17 cellular contexts compared by ENCODE assay signal in the genomic region with DNA sequence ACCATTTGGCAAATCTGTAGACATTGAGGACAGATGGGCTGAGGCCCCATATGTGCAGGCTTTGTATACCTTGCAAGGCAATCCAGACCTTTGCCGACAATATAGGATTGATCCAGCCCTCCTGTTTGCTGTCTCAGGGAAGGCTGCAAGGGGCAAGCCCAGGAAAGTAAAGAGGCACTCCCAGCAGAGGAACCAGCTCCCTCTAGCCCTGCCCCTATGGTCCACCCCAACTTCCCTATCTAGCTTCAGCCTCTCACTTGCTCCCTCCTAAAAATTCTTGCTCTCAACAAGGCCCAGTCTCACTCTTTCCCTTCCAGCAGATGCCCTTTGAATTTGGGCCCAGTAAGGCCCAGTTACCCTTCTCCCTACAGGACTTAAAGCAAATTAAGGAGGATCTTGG.
DNase-seq lines count a peak whose midpoint lies in the region; ATAC-seq, FAIRE-seq and TF ChIP-seq lines count a peak whose summit lies in the region.
"Had no signal": no experiment of that assay in that cellular context is flagged by ENCODE, and none has a peak within 500 bp of the region (broad histone marks: within the 10 kb centered on the region; RNA-seq: fewer than 3 reads in every experiment).

No MANE protein-coding gene starts in this region.

- DNase-seq in right lobe of liver (no peak), HepG2 (ENCODE audit: low spot score) (no peak), NCI-H82 (lab: John Stamatoyannopoulos, UW) (peak; percentile 87), upper lobe of right lung (no peak), kidney tubule cell (ENCODE audit: low spot score) (no peak), iPS-NIHi11 (ENCODE audit: low spot score) (no peak), NCI-H345 (lab: John Stamatoyannopoulos, UW) (no peak)
- DNase-seq in activated naive CD8-positive, alpha-beta T cell treated with anti-CD3 and anti-CD28 coated beads for 36 hours = no peak
- DNase-seq: activated CD4-positive, CD25-positive, alpha-beta regulatory T cell; activated T-cell treated with anti-CD3 and anti-CD28 coated beads, Interleukin-2, amount 50 U/mL, for 4 hours; aorta; colonic mucosa; DMS153; HCEC 1CT; head of caudate nucleus; left cardiac atrium had no signal

- in situ Hi-C loops in HepG2 (cut with HindIII; ENCODE audit: extremely low pct_ligation_motif_present, low pct_unique_long_range_greater_than_20kb) = no loop called here

- H3K4me3 ChIP-seq in right lobe of liver = no peak overlapping the region
- no peak overlapping the region for H3K4me3 ChIP-seq in HepG2 (replicated peaks in 1 of 3; ENCODE audit: insufficient read depth in 1 of 3, low read depth in 2 of 3, low read length in 3 of 3)
- H3K4me3 ChIP-seq in upper lobe of right lung = no peak overlapping the region
- H3K4me3 ChIP-seq: colonic mucosa, suprapubic skin had no signal

- 80% methylated on average over 1 of the region's 1 CpG for WGBS in right lobe of liver (ENCODE audit: insufficient coverage, low coverage, low lambda C conversion rate, missing lambda C conversion rate)
- WGBS in HepG2 (ENCODE audit: low lambda C conversion rate) = 71% methylated on average over 1 of the region's 1 CpG

- TF ChIP-seq RAD21 in HepG2 (CRISPR knock-in tag; IDR thresholded peaks at IDR 0.05) = no peak

- intact Hi-C loops in right lobe of liver (cut with DNase I) = no loop called here
- intact Hi-C loops in HepG2 (cut with micrococcal nuclease; ENCODE audit: unreplicated experiment) = no loop called here
- intact Hi-C loops in upper lobe of right lung (cut with DNase I) = no loop called here

- ATAC-seq in right lobe of liver (peak in 3 of 4 donors; percentile 36 to 48 (median 42)), HepG2 (no peak), upper lobe of right lung (peak; percentile 68)
- ATAC-seq: activated T-cell treated with anti-CD3 and anti-CD28 coated beads, Interleukin-2, amount 50 U/mL, for 4 hours had no signal

- POLR2A ChIA-PET in HepG2 (lab: Yijun Ruan, JAX) = no interaction called here

- no peak for TF ChIP-seq CTCF in right lobe of liver (IDR thresholded peaks at IDR 0.05)
- no peak for TF ChIP-seq CTCF in HepG2 (CRISPR knock-in tag; IDR thresholded peaks at IDR 0.05)
- no peak for TF ChIP-seq CTCF in upper lobe of right lung (IDR thresholded peaks at IDR 0.05)

- peak overlapping the region; percentile 13 for H3K27ac Mint-ChIP-seq in activated naive CD8-positive, alpha-beta T cell treated with anti-CD3 and anti-CD28 coated beads for 36 hours

- no peaks in the 10 kb centered on the region for H3K9me3 ChIP-seq in right lobe of liver
- no peaks in the 10 kb centered on the region for H3K9me3 ChIP-seq in HepG2 (ENCODE audit: low read length)
- H3K9me3 ChIP-seq in upper lobe of right lung = no peaks in the 10 kb centered on the region
- H3K9me3 ChIP-seq: colonic mucosa, suprapubic skin had no signal

- H3K27me3 ChIP-seq in right lobe of liver = no peaks in the 10 kb centered on the region
- no peaks in the 10 kb centered on the region for H3K27me3 ChIP-seq in HepG2 (ENCODE audit: control insufficient read depth in 1 of 2, insufficient read depth in 2 of 2, low read length in 2 of 2)
- H3K27me3 ChIP-seq in upper lobe of right lung = no peaks in the 10 kb centered on the region
- H3K27me3 ChIP-seq: colonic mucosa, suprapubic skin had no signal

- no peak overlapping the region for H3K27ac ChIP-seq in right lobe of liver
- H3K27ac ChIP-seq in HepG2 (ENCODE audit: extremely low read length, insufficient read depth, low read length) = no peak overlapping the region
- H3K27ac ChIP-seq in upper lobe of right lung = no peak overlapping the region
- H3K27ac ChIP-seq: colonic mucosa, suprapubic skin had no signal

- no TSS peak for BruUV-seq in HepG2 (replicated peaks; lab: Mats Ljungman, UMichigan)

- CTCF ChIA-PET in HepG2 (lab: Yijun Ruan, JAX; ENCODE audit: low intra/inter-chr PET ratio, low total read pairs) = no interaction called here

- H3K36me3 Mint-ChIP-seq in activated naive CD8-positive, alpha-beta T cell treated with anti-CD3 and anti-CD28 coated beads for 36 hours = peaks cover 27% of the 10 kb centered on the region

- TF ChIP-seq POLR2A in right lobe of liver (IDR thresholded peaks at IDR 0.05) (no peak), HepG2 (IDR thresholded peaks at IDR 0.05; ENCODE audit: insufficient read depth in 1 of 2, low read depth in 2 of 2, low read length in 2 of 2) (no peak)

- H3K4me1 Mint-ChIP-seq in activated naive CD8-positive, alpha-beta T cell treated with anti-CD3 and anti-CD28 coated beads for 36 hours = peaks cover 73% of the 10 kb centered on the region

- no peak overlapping the region for H3K4me2 ChIP-seq in HepG2 (ENCODE audit: low read depth, low read length)

- FAIRE-seq in HepG2 (lab: Jason Lieb, UNC) = no peak

- H3K9ac ChIP-seq in HepG2 (ENCODE audit: insufficient read depth, low read depth, low read length) = no peak overlapping the region

- H3K4me1 ChIP-seq in right lobe of liver = peaks cover 0 to 12% (median 0%) of the 10 kb centered on the region in 4 donors
- H3K4me1 ChIP-seq in HepG2 (ENCODE audit: insufficient read depth, low read length) = no peaks in the 10 kb centered on the region
- H3K4me1 ChIP-seq in upper lobe of right lung = peaks cover 18% of the 10 kb centered on the region
- H3K4me1 ChIP-seq: colonic mucosa had no signal

- no peak overlapping the region for H2AFZ ChIP-seq in HepG2 (ENCODE audit: low read length)

- H3K4me3 Mint-ChIP-seq in activated naive CD8-positive, alpha-beta T cell treated with anti-CD3 and anti-CD28 coated beads for 36 hours = no peak overlapping the region
- H3K4me3 Mint-ChIP-seq: activated T-cell treated with anti-CD3 and anti-CD28 coated beads, Interleukin-2, amount 50 U/mL, for 4 hours had no signal

- peaks cover 23% of the 10 kb centered on the region for H3K79me2 ChIP-seq in HepG2 (ENCODE audit: insufficient read depth, low read length)

- peaks cover 3% of the 10 kb centered on the region; the same call in 1 of the 2 replicates for H4K20me1 ChIP-seq in HepG2 (ENCODE audit: insufficient read depth, low read length)

- no peaks in the 10 kb centered on the region for H3K27me3 Mint-ChIP-seq in activated naive CD8-positive, alpha-beta T cell treated with anti-CD3 and anti-CD28 coated beads for 36 hours

- TF ChIP-seq EP300 in HepG2 (IDR thresholded peaks at IDR 0.05; ENCODE audit: low read depth in 2 of 2, low read length in 2 of 2) = no peak
- no peak for TF ChIP-seq EP300 in HepG2 (CRISPR knock-in tag; IDR thresholded peaks at IDR 0.05; ENCODE audit: borderline replicate concordance)

- no peaks in the 10 kb centered on the region for H3K9me3 Mint-ChIP-seq in activated naive CD8-positive, alpha-beta T cell treated with anti-CD3 and anti-CD28 coated beads for 36 hours
- H3K9me3 Mint-ChIP-seq: activated T-cell treated with anti-CD3 and anti-CD28 coated beads, Interleukin-2, amount 50 U/mL, for 4 hours had no signal

- no peaks in the 10 kb centered on the region for H3K36me3 ChIP-seq in right lobe of liver
- no peaks in the 10 kb centered on the region for H3K36me3 ChIP-seq in HepG2 (replicated peaks in 1 of 2; ENCODE audit: control insufficient read depth in 1 of 2, insufficient read depth in 2 of 2, low read length in 2 of 2)
- no peaks in the 10 kb centered on the region for H3K36me3 ChIP-seq in upper lobe of right lung
- H3K36me3 ChIP-seq: colonic mucosa, suprapubic skin had no signal

TF ChIP-seq in HepG2, 621 proteins besides CTCF, POLR2A, EP300 and RAD21 (continues in another document):
- TF ChIP-seq ZHX2 (IDR thresholded peaks at IDR 0.05; ENCODE audit: low read depth) (no peak), ZHX2 (CRISPR knock-in tag; IDR thresholded peaks at IDR 0.05; ENCODE audit: borderline replicate concordance) (no peak), LCORL (IDR thresholded peaks at IDR 0.05) (no peak), LCORL (CRISPR knock-in tag; IDR thresholded peaks at IDR 0.05) (no peak), ZMAT5 (CRISPR knock-in tag; IDR thresholded peaks at IDR 0.05; ENCODE audit: borderline replicate concordance, low read depth) (no peak), ZNF547 (CRISPR knock-in tag; IDR thresholded peaks at IDR 0.05) (no peak)
